In the genomic region with DNA sequence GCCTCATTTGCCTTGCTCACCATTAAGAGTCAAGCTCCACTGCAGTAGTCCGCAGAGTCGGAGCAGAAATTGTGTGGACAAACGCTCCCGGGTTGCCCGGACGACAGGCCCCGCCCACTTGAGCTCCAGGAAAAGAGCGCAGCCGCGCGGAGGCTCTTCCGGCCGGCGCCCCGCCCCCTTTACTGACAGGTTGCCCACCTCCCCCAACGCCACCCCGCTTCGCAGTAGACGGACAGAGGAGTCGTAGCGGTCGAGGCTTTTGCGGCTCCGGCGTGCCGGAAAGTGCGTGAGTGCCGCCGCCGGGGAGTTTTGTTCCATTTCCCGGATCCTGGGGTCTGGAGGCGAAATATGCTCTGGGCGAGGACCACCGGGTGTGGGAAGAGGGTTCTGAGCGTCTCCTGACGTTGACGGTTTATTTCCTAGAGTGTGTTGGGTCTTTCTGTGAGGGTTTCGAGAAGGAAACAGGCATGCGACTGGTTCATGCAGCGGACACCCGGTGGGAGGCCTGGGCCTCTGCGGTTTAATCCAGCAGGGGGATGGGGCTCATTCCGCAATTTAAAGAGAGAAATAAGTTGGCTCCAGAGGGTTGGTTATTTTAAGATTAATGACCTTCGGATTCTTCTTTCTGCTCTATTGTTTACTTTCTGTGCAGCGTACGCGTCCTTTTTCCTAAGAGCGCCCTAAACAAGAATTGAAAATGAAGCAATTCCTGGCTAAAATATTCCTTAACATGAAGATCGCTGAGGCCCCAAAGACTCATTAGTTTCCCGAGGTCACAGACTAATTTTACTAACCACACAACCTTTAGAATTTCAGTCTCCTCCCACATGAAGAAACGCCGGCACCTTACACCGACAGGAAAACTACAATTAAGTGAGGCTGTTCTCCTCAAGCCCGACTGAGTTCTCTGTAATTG, we compare ENCODE assay signal across 1 cellular context.
TF ChIP-seq lines count a peak whose summit lies in the region.

A gene with protein sequence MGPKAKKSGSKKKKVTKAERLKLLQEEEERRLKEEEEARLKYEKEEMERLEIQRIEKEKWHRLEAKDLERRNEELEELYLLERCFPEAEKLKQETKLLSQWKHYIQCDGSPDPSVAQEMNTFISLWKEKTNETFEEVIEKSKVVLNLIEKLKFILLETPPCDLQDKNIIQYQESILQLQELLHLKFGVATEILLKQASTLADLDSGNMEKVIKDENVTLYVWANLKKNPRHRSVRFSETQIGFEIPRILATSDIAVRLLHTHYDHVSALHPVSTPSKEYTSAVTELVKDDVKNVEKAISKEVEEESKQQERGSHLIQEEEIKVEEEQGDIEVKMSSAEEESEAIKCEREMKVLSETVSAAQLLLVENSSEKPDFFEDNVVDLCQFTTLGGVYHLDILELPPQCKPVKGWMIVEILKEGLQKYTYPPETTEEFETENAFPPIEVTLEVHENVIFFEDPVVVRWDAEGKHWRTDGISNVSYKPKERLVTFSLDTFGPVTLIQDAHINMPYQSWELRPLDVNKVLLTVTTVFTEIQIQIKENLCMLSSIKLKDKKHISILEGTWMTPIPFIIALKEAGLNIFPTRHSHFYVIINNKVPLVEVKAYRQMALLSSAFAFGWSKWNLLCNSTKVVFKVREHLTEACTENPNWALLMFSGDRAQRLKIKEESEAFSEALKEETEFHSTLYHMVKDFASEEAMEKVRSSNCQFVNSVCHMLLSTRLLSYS (minus strand): TSS at position 105 of the 916 bp plus-strand sequence. CDS start 82 bp downstream, at position 23.
TSS of gene ETFRF1 (plus strand) at position 182 of the 916 bp plus-strand sequence. CDS start 8,720 bp downstream, outside the sequence.

TF ChIP-seq in WTC11, 78 proteins besides CTCF, POLR2A, EP300 and RAD21 (continued from another document):
- no peak for TF ChIP-seq AR (CRISPR knock-in tag; IDR thresholded peaks at IDR 0.05)
- peak; percentile 90 for TF ChIP-seq SP1 (CRISPR knock-in tag; conservative IDR thresholded peaks at IDR 0.05)
- TF ChIP-seq, protein P1, sequence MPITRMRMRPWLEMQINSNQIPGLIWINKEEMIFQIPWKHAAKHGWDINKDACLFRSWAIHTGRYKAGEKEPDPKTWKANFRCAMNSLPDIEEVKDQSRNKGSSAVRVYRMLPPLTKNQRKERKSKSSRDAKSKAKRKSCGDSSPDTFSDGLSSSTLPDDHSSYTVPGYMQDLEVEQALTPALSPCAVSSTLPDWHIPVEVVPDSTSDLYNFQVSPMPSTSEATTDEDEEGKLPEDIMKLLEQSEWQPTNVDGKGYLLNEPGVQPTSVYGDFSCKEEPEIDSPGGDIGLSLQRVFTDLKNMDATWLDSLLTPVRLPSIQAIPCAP (CRISPR knock-in tag; IDR thresholded peaks at IDR 0.05): no peak
- no peak for TF ChIP-seq ZNF219 (CRISPR knock-in tag; IDR thresholded peaks at IDR 0.05; ENCODE audit: borderline replicate concordance)
- no peak for TF ChIP-seq JAZF1 (CRISPR knock-in tag; IDR thresholded peaks at IDR 0.05)
- 0 out of 2 replicates have a peak, but pooled peaks have one; percentile 10 for TF ChIP-seq ZNF232 (CRISPR knock-in tag; IDR thresholded peaks at IDR 0.05)
- no peak for TF ChIP-seq SMAD3 (CRISPR knock-in tag; IDR thresholded peaks at IDR 0.05; ENCODE audit: borderline replicate concordance)
- TF ChIP-seq KAT7 (CRISPR knock-in tag; IDR thresholded peaks at IDR 0.05; ENCODE audit: borderline replicate concordance): no peak
- TF ChIP-seq GABPB1 (CRISPR knock-in tag; IDR thresholded peaks at IDR 0.05): peak; percentile 57; the same call in 1 of the 2 replicates
- TF ChIP-seq, protein P2, sequence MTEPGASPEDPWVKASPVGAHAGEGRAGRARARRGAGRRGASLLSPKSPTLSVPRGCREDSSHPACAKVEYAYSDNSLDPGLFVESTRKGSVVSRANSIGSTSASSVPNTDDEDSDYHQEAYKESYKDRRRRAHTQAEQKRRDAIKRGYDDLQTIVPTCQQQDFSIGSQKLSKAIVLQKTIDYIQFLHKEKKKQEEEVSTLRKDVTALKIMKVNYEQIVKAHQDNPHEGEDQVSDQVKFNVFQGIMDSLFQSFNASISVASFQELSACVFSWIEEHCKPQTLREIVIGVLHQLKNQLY (CRISPR knock-in tag; IDR thresholded peaks at IDR 0.05): no peak
- peak; percentile 72; the same call in 1 of the 2 replicates for TF ChIP-seq ZNF281 (CRISPR knock-in tag; IDR thresholded peaks at IDR 0.05)
- TF ChIP-seq, protein P3, sequence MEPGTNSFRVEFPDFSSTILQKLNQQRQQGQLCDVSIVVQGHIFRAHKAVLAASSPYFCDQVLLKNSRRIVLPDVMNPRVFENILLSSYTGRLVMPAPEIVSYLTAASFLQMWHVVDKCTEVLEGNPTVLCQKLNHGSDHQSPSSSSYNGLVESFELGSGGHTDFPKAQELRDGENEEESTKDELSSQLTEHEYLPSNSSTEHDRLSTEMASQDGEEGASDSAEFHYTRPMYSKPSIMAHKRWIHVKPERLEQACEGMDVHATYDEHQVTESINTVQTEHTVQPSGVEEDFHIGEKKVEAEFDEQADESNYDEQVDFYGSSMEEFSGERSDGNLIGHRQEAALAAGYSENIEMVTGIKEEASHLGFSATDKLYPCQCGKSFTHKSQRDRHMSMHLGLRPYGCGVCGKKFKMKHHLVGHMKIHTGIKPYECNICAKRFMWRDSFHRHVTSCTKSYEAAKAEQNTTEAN (CRISPR knock-in tag; IDR thresholded peaks at IDR 0.05): 0 out of 2 replicates have a peak, but pooled peaks have one; percentile 36
- TF ChIP-seq MYBL2 (CRISPR knock-in tag; IDR thresholded peaks at IDR 0.05): peak; percentile 65; the same call in 1 of the 2 replicates
- TF ChIP-seq PREB (CRISPR knock-in tag; IDR thresholded peaks at IDR 0.05; ENCODE audit: borderline replicate concordance): no peak
- TF ChIP-seq ATF6 (CRISPR knock-in tag; IDR thresholded peaks at IDR 0.05): no peak
- TF ChIP-seq FOXK1 (CRISPR knock-in tag; IDR thresholded peaks at IDR 0.05): peak; percentile 38; the same call in 1 of the 2 replicates
- no peak for TF ChIP-seq ZSCAN18 (CRISPR knock-in tag; IDR thresholded peaks at IDR 0.05)
- no peak for TF ChIP-seq NFE2L1 (CRISPR knock-in tag; IDR thresholded peaks at IDR 0.05)
- no peak for TF ChIP-seq ZNF317 (CRISPR knock-in tag; IDR thresholded peaks at IDR 0.05; ENCODE audit: borderline replicate concordance, low read depth)
